ENCODE assay signal across 9 cellular contexts in genomic region chr6:31712296-31712695, GRCh38. TPM values are rescaled to one million over a fixed set of nuclear protein-coding genes. Genes with fewer than 3 reads are reported as not detected.
DNase-seq lines count a peak whose midpoint lies in the region; ATAC-seq and TF ChIP-seq lines count a peak whose summit lies in the region.
"Had no signal": no experiment of that assay in that cellular context is flagged by ENCODE, and none has a peak within 500 bp of the region (broad histone marks: within the 10 kb centered on the region; RNA-seq: fewer than 3 reads in every experiment).

No MANE protein-coding gene starts in this region.

- ATAC-seq in T-helper 17 cell (peak; percentile 64), left lobe of liver (peak; percentile 80)

- H3K4me3 Mint-ChIP-seq in T-helper 17 cell, result no peak overlapping the region

- no peak overlapping the region for H3K27ac Mint-ChIP-seq in T-helper 17 cell

- 92 to 97% methylated on average over 8 of the region's 8 CpGs for WGBS in testis, 2 donors

- peaks cover 10% of the 10 kb centered on the region for H3K27me3 Mint-ChIP-seq in T-helper 17 cell

- intact Hi-C loops in testis (cut with DNase I; ENCODE audit: low total_unique reads), result no loop called here

- 0 out of 2 replicates have a peak, but pooled peaks have one; percentile 4 for TF ChIP-seq CTCF in AG10803 (conservative IDR thresholded peaks at IDR 0.05; ENCODE audit: low read length)
- TF ChIP-seq CTCF in GM12873 (IDR thresholded peaks at IDR 0.05; ENCODE audit: insufficient read depth, low read depth, low read length, missing control alignments), result peak; percentile 32
- TF ChIP-seq CTCF in testis (IDR thresholded peaks at IDR 0.05), result no peak
- no peak for TF ChIP-seq CTCF in GM10266 (IDR thresholded peaks at IDR 0.05; ENCODE audit: control insufficient read depth, insufficient read depth, low read depth, missing control alignments)

- H3K4me1 Mint-ChIP-seq in T-helper 17 cell, result peaks cover 19% of the 10 kb centered on the region

- peaks cover 3% of the 10 kb centered on the region for H3K4me1 ChIP-seq in testis

- no peak overlapping the region for H3K27ac ChIP-seq in testis

- H3K27me3 ChIP-seq in testis, result no peaks in the 10 kb centered on the region

- H3K4me3 ChIP-seq in AG10803 (ENCODE audit: low read length), result no peak overlapping the region
- no peak overlapping the region for H3K4me3 ChIP-seq in testis

- H3K36me3 Mint-ChIP-seq in T-helper 17 cell (ENCODE audit: low read depth), result no peaks in the 10 kb centered on the region

- no peak for DNase-seq in AG10803 (ENCODE audit: low read depth)
- no peak for DNase-seq in T-helper 17 cell
- DNase-seq in left lobe of liver (ENCODE audit: low spot score), result no peak
- no peak for DNase-seq in testis
- DNase-seq in NCI-H345 treated with DMSO at 0.1 percent for 48 hours (lab: John Stamatoyannopoulos, UW; ENCODE audit: unreplicated experiment), result no peak
- DNase-seq in NCI-H82 (lab: John Stamatoyannopoulos, UW), result no peak
- no peak for DNase-seq in GM10266 (ENCODE audit: extremely low spot score)
- DNase-seq: NCI-H510A had no signal

- H3K9me3 ChIP-seq in T-helper 17 cell (ENCODE audit: control insufficient read depth, low read length, poor library complexity, severe bottlenecking), result no peaks in the 10 kb centered on the region
- H3K9me3 ChIP-seq in testis, result no peaks in the 10 kb centered on the region

- H3K36me3 ChIP-seq in testis (ENCODE audit: low read depth, missing control alignments), result no peaks in the 10 kb centered on the region

- TF ChIP-seq POLR2A in testis (IDR thresholded peaks at IDR 0.05), result no peak

RNA-seq across cellular contexts. Expression of gene LY6G6D, which starts 2.9 kb away (rescaled TPM):
- not detected for total RNA-seq in T-helper 17 cell
- total RNA-seq in left lobe of liver, result not detected
- total RNA-seq in testis, result not detected
- not detected for polyA plus RNA-seq in testis (ENCODE audit: insufficient read depth, low read depth, low replicate concordance)

RNA-seq across cellular contexts. Expression of gene LY6G6F, which starts 5.6 kb away (rescaled TPM):
- 10 to 100 TPM in 1 of 2 donors, 1 to 10 TPM in 1; 1.6 to 29.1 TPM for total RNA-seq in T-helper 17 cell
- total RNA-seq in left lobe of liver, result not detected
- total RNA-seq in testis, result not detected
- 0.41 TPM for polyA plus RNA-seq in testis (ENCODE audit: insufficient read depth, low read depth, low replicate concordance)

RNA-seq across cellular contexts. Expression of gene ABHD16A, which starts 9.2 kb away (rescaled TPM):
- total RNA-seq in T-helper 17 cell (10 to 100 TPM; 57.8 to 75.1 TPM), left lobe of liver (35.1 TPM), testis (10 to 100 TPM; 77.0 to 85.9 TPM)
- polyA plus RNA-seq in testis (ENCODE audit: insufficient read depth, low read depth, low replicate concordance), result 108 TPM

RNA-seq across cellular contexts. Expression of gene LY6G6C, which starts 9.2 kb away (rescaled TPM):
- total RNA-seq in T-helper 17 cell (not detected), left lobe of liver (not detected), testis (under 1 TPM in 1 of 2 donors, not detected in 1; 0.39 TPM)
- polyA plus RNA-seq in testis (ENCODE audit: insufficient read depth, low read depth, low replicate concordance), result 1.4 TPM

RNA-seq across cellular contexts. Expression of gene MPIG6B, which starts 10.9 kb away (rescaled TPM):
- total RNA-seq in T-helper 17 cell, result 100 to 1,000 TPM in 1 of 2 donors, 1 to 10 TPM in 1; 3.4 to 129 TPM
- total RNA-seq in left lobe of liver, result 0.33 TPM
- total RNA-seq in testis, result under 1 TPM; 0.74 to 0.94 TPM
- 1.3 TPM for polyA plus RNA-seq in testis (ENCODE audit: insufficient read depth, low read depth, low replicate concordance)

Comparison
In these comparisons a context has a peak if more than half of its experiments do, and no peak if none do; other contexts are left out.
1. CTCF ChIP-seq: peak in AG10803 (single experiment) and GM12873 (single experiment); none in testis (0 of 3) and GM10266 (single experiment).